Comparison of ENCODE assay signal across 19 cellular contexts in the genomic region with DNA sequence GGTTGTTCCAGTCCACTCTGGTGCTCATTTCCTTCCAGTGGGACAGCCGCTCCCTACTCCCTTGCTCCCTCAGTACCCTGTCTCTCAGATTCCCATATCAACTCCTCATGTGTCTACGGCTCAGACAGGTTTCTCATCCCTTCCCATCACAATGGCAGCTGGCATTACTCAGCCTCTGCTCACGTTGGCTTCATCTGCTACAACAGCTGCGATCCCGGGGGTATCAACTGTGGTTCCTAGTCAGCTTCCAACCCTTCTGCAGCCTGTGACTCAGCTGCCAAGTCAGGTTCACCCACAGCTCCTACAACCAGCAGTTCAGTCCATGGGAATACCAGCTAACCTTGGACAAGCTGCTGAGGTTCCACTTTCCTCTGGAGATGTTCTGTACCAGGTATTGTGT.
A peak's percentile ranks its signal among the peaks of the same experiment; 100 is the strongest.
DNase-seq lines count a peak whose midpoint lies in the region; ATAC-seq and TF ChIP-seq lines count a peak whose summit lies in the region.
"Had no signal": no experiment of that assay in that cellular context is flagged by ENCODE, and none has a peak within 500 bp of the region (broad histone marks: within the 10 kb centered on the region; RNA-seq: fewer than 3 reads in every experiment).

No MANE protein-coding gene starts in this region.

- H3K27me3 Mint-ChIP-seq in activated naive CD8-positive, alpha-beta T cell treated with anti-CD3 and anti-CD28 coated beads for 36 hours: no peaks in the 10 kb centered on the region
- H3K27me3 Mint-ChIP-seq: activated CD4-positive, alpha-beta T cell treated with anti-CD3 and anti-CD28 coated beads for 36 hours; CD4-positive, CD25-positive, alpha-beta regulatory T cell had no signal

- H3K4me3 Mint-ChIP-seq in activated naive CD8-positive, alpha-beta T cell treated with anti-CD3 and anti-CD28 coated beads for 36 hours: no peak overlapping the region
- H3K4me3 Mint-ChIP-seq: activated CD4-positive, alpha-beta T cell treated with anti-CD3 and anti-CD28 coated beads for 36 hours; activated T-helper 1 cell treated with anti-CD3 and anti-CD28 coated beads, Interleukin-12 subunit alpha, Interleukin-12 subunit beta, Interleukin-2, Interleukin-4 antibody, amounts not matched to agents 30 ng/mL and 10 ng/mL and 1 ng/mL, durations not matched to agents 14 hours and 24 hours and 36 hours; CD4-positive, CD25-positive, alpha-beta regulatory T cell had no signal

- H3K36me3 Mint-ChIP-seq in activated naive CD8-positive, alpha-beta T cell treated with anti-CD3 and anti-CD28 coated beads for 36 hours: peaks cover 16% of the 10 kb centered on the region

- H3K27ac Mint-ChIP-seq in activated naive CD8-positive, alpha-beta T cell treated with anti-CD3 and anti-CD28 coated beads for 36 hours: peak overlapping the region; percentile 61
- H3K27ac Mint-ChIP-seq: activated CD4-positive, alpha-beta T cell treated with anti-CD3 and anti-CD28 coated beads for 36 hours had no signal

- no peaks in the 10 kb centered on the region for H3K9me3 Mint-ChIP-seq in activated naive CD8-positive, alpha-beta T cell treated with anti-CD3 and anti-CD28 coated beads for 36 hours
- H3K9me3 Mint-ChIP-seq: activated T-helper 1 cell treated with anti-CD3 and anti-CD28 coated beads, Interleukin-12 subunit alpha, Interleukin-12 subunit beta, Interleukin-2, Interleukin-4 antibody, amounts not matched to agents 30 ng/mL and 10 ng/mL and 1 ng/mL, durations not matched to agents 14 hours and 24 hours and 36 hours; CD4-positive, CD25-positive, alpha-beta regulatory T cell had no signal

- DNase-seq in Ammon's horn (ENCODE audit: low spot score) (peak; percentile 56), HS-5 (ENCODE audit: low read depth) (peak; percentile 74), glomerular visceral epithelial cell (ENCODE audit: extremely low spot score) (peak; percentile 8), HEK293T (ENCODE audit: extremely low spot score) (no peak)
- DNase-seq in activated naive CD8-positive, alpha-beta T cell treated with anti-CD3 and anti-CD28 coated beads for 36 hours: no peak
- DNase-seq: activated CD4-positive, alpha-beta T cell treated with anti-CD3 and anti-CD28 coated beads for 36 hours; body of pancreas; CD4-positive, CD25-positive, alpha-beta regulatory T cell; GDM1; lower lobe of right lung; NCI-H1092; NCI-H510A treated with DMSO at 0.1 percent for 48 hours; small intestine; substantia nigra had no signal

- CTCF ChIA-PET in HEK293T (lab: Yijun Ruan, JAX): interaction anchor here (0.6 kb wide), 1 partner anchor 438 kb away, joined by 4 read pairs; no protein-coding TSS in a partner anchor

- POLR2A ChIA-PET in HEK293T (lab: Yijun Ruan, JAX): no interaction called here

- no peak for ATAC-seq in GM18909 (IDR thresholded peaks at IDR 0.05; ENCODE audit: poor library complexity, unreplicated experiment)
- no peak for ATAC-seq in HG03159 (IDR thresholded peaks at IDR 0.05; ENCODE audit: unreplicated experiment)
- ATAC-seq in activated CD4-positive, CD25-positive, alpha-beta regulatory T cell treated with anti-CD3 and anti-CD28 coated beads, Interleukin-2, amount 50 U/mL, for 24 hours: no peak
- ATAC-seq: activated CD4-positive, alpha-beta T cell treated with anti-CD3 and anti-CD28 coated beads for 36 hours; body of pancreas; lower lobe of right lung; Panc1 had no signal

- peaks cover 2% of the 10 kb centered on the region for H3K4me1 Mint-ChIP-seq in activated naive CD8-positive, alpha-beta T cell treated with anti-CD3 and anti-CD28 coated beads for 36 hours

TF ChIP-seq in HEK293T, 16 proteins besides CTCF, POLR2A, EP300 and RAD21:
- TF ChIP-seq FOXA1 (IDR thresholded peaks at IDR 0.05) (no peak), LEF1 (IDR thresholded peaks at IDR 0.05; ENCODE audit: borderline replicate concordance) (no peak), BHLHE40 (IDR thresholded peaks at IDR 0.05; ENCODE audit: borderline replicate concordance) (no peak), SUZ12 (IDR thresholded peaks at IDR 0.05) (no peak), TARDBP (IDR thresholded peaks at IDR 0.05) (no peak), NFRKB (IDR thresholded peaks at IDR 0.05) (no peak), ELF4 (IDR thresholded peaks at IDR 0.05) (no peak), FOXK2 (IDR thresholded peaks at IDR 0.05) (no peak), L3MBTL2 (conservative IDR thresholded peaks at IDR 0.05) (no peak), FOXM1 (IDR thresholded peaks at IDR 0.05; ENCODE audit: borderline replicate concordance) (no peak), CTBP1 (IDR thresholded peaks at IDR 0.05; ENCODE audit: borderline replicate concordance) (no peak)

Comparison
In these comparisons a context has a peak if more than half of its experiments do, and no peak if none do; other contexts are left out.
1. DNase-seq: peak in Ammon's horn (single experiment), HS-5 (single experiment) and glomerular visceral epithelial cell (single experiment); none in activated naive CD8-positive, alpha-beta T cell treated with anti-CD3 and anti-CD28 coated beads for 36 hours (single experiment) and HEK293T (single experiment).